Comparison of ENCODE assay signal across 8 cellular contexts in the genomic region with DNA sequence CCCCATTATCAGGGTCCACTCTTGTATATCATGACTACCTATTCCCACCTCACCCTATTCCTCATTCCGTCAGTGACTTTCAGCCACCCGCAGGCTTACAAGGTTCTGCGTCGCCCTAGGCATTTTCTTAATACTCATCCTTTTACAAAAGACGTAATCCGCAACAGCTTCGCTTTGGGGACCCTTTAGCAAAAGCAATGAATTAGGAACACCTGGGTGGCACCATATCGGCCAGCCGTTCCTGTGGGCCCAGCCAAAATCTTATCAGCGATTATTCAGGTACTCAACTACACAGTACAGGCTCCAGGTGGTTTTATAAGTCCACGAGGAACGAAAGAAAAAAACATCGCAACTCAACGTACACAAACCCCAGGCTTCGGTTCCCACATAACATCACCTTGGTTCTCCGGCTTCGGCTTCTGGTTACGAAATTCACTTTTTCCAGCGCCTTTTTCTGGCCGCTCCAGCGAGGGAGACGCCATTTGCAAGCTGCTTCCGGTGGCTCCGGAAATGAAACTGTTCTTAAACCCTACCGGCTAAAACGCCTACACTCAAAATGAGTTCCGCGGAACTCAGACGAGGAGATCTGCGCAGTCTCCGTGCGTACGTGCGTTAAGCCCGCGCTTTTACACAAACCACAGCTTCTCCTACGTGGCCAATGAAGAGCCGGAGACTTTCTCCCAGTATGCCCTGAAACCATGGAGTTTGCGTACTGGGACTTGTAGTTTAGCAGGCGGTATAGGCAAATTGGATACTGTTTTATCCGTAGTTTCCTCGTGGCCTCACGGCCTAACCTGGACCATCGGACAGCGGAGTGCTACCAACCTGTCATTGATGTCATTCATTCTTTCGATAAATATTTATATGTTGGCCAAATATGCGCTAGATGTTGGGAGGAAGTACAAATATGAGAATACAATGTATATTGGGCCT. TPM values are rescaled to one million over a fixed set of nuclear protein-coding genes. Genes with fewer than 3 reads are reported as not detected.
DNase-seq lines count a peak whose midpoint lies in the region; ATAC-seq and TF ChIP-seq lines count a peak whose summit lies in the region.

KRR1 (minus strand) TSS at position 494 of the 933 bp plus-strand sequence; CDS start at position 482, 12 bp downstream.

- POLR2A ChIA-PET in SK-N-SH (lab: Yijun Ruan, JAX) = interaction anchor here (0.8 to 2.0 kb wide), 5 partner anchors 14 to 837 kb away, joined by 3 to 10 read pairs (median 3); partner anchors contain the start of genes BBS10, GLIPR1L2 and PHLDA1

- TF ChIP-seq RAD21 in SK-N-SH (IDR thresholded peaks at IDR 0.05; ENCODE audit: low read length) = no peak

- H2AFZ ChIP-seq in SK-N-SH (ENCODE audit: low read depth) = peak within 1 kb of the TSS; percentile 93

- H3K9me3 ChIP-seq in SK-N-SH (no peaks in the 10 kb centered on the region), gastroesophageal sphincter (no peaks in the 10 kb centered on the region), neutrophil (no peaks in the 10 kb centered on the region)

- peaks cover 37% of the 10 kb centered on the region for H3F3A ChIP-seq in SK-N-SH (replicated peaks; ENCODE audit: insufficient read depth)

- H3K27me3 ChIP-seq in SK-N-SH (ENCODE audit: insufficient read depth) = no peaks in the 10 kb centered on the region
- H3K27me3 ChIP-seq in gastroesophageal sphincter = no peaks in the 10 kb centered on the region
- H3K27me3 ChIP-seq in neutrophil = peaks cover 6% of the 10 kb centered on the region

- DNase-seq in GM04503 (ENCODE audit: low read depth) (peak; percentile 93), NCI-H1048 (lab: John Stamatoyannopoulos, UW) (peak; percentile 94), SK-N-SH (peak; percentile 71), substantia nigra (lab: John Stamatoyannopoulos, UW) (peak; percentile 29 to 97 (median 92))
- DNase-seq in activated naive CD4-positive, alpha-beta T cell treated with anti-CD3 and anti-CD28 coated beads, Interleukin-2, amount 50 U/mL, for 16 hours = peak; percentile 87

- TF ChIP-seq CTCF in SK-N-SH (IDR thresholded peaks at IDR 0.05) = no peak
- TF ChIP-seq CTCF in gastroesophageal sphincter (IDR thresholded peaks at IDR 0.05) = peak in 2 of 4 experiments; percentile 14 to 42
- peak; percentile 23 for TF ChIP-seq CTCF in neutrophil (IDR thresholded peaks at IDR 0.05)

- H3K27ac ChIP-seq in SK-N-SH (ENCODE audit: low read depth in 2 of 2, low read length in 1 of 2) = peak within 1 kb of the TSS; percentile 72 to 85
- peak within 1 kb of the TSS; percentile 75 to 86 (median 78) for H3K27ac ChIP-seq in gastroesophageal sphincter
- peak within 1 kb of the TSS; percentile 70 for H3K27ac ChIP-seq in neutrophil
- peak within 1 kb of the TSS; percentile 69 for H3K27ac ChIP-seq in substantia nigra (ENCODE audit: low read depth, low read length, poor library complexity, severe bottlenecking)

- H3K4me1 ChIP-seq in SK-N-SH (ENCODE audit: control insufficient read depth in 1 of 2, insufficient read depth in 2 of 2, low read depth in 1 of 2, low read length in 1 of 2) (peaks cover 3 to 7% of the 10 kb centered on the region in 2 experiments; a peak in 2 of 4 replicates), gastroesophageal sphincter (peaks cover 9 to 27% (median 14%) of the 10 kb centered on the region in 3 donors), neutrophil (ENCODE audit: control insufficient read depth in 1 of 2, insufficient read depth in 1 of 2, low read depth in 1 of 2, low read length in 1 of 2) (peaks cover 14 to 18% of the 10 kb centered on the region in 2 experiments)

- H3K36me3 ChIP-seq in SK-N-SH (replicated peaks in 1 of 2; ENCODE audit: control insufficient read depth in 1 of 2, insufficient read depth in 2 of 2, low read length in 1 of 2) (peaks cover 20 to 21% of the 10 kb centered on the region in 2 experiments), gastroesophageal sphincter (peaks cover 0 to 8% of the 10 kb centered on the region in 2 donors), neutrophil (peaks cover 23% of the 10 kb centered on the region)

- TF ChIP-seq EP300 in SK-N-SH (IDR thresholded peaks at IDR 0.05; ENCODE audit: borderline replicate concordance in 1 of 2, low read depth in 1 of 2, low read length in 1 of 2) (peak in 1 of 2 experiments; percentile 3; a peak in 1 of 4 replicates), gastroesophageal sphincter (IDR thresholded peaks at IDR 0.05) (no peak)

- peak within 1 kb of the TSS; percentile 91 for H3K4me2 ChIP-seq in SK-N-SH

- H3K79me2 ChIP-seq in SK-N-SH (ENCODE audit: insufficient read depth) = peaks cover 51% of the 10 kb centered on the region

- peak; percentile 99 for ATAC-seq in HG02571 (IDR thresholded peaks at IDR 0.05; ENCODE audit: unreplicated experiment)
- ATAC-seq in gastroesophageal sphincter = peak; percentile 98

- CTCF ChIA-PET in SK-N-SH (lab: Yijun Ruan, JAX) = interaction anchor here (0.7 to 1.2 kb wide), 7 partner anchors 16 to 1500 kb away, joined by 3 to 4 read pairs (median 3); partner anchors contain the start of gene GLIPR1L2

- peak; percentile 22 to 45 for TF ChIP-seq POLR2A in gastroesophageal sphincter (IDR thresholded peaks at IDR 0.05)

- WGBS in SK-N-SH (ENCODE audit: low lambda C conversion rate) = 3% methylated on average over 34 of the region's 47 CpGs
- WGBS in gastroesophageal sphincter (ENCODE audit: low coverage in 1 of 2), 2 donors = 2 to 3% methylated on average over 31 to 40 of the region's 47 CpGs

- H4K20me1 ChIP-seq in SK-N-SH (ENCODE audit: insufficient read depth) = no peaks in the 10 kb centered on the region

- no peaks in the 10 kb centered on the region for H3K9me2 ChIP-seq in SK-N-SH

- H3K9ac ChIP-seq in SK-N-SH = peak within 1 kb of the TSS; percentile 91

- H3K4me3 ChIP-seq in SK-N-SH (ENCODE audit: low read depth in 2 of 2, low read length in 1 of 2) (peak within 1 kb of the TSS; percentile 99), gastroesophageal sphincter (peak within 1 kb of the TSS; percentile 66 to 100), neutrophil (ENCODE audit: low read depth in 1 of 2, low read length in 1 of 2) (peak within 1 kb of the TSS; percentile 66 to 77)

TF ChIP-seq in SK-N-SH, 30 proteins besides CTCF, POLR2A, EP300 and RAD21 (continues in another document):
- TF ChIP-seq GABPA (IDR thresholded peaks at IDR 0.05; ENCODE audit: low read depth) (peak; percentile 100), TEAD4 (IDR thresholded peaks at IDR 0.05; ENCODE audit: borderline replicate concordance, insufficient read depth) (0 out of 2 replicates have a peak, but pooled peaks have one; percentile 30), POLR2AphosphoS5 (IDR thresholded peaks at IDR 0.05; ENCODE audit: low read depth, low read length) (peak; percentile 85), TAF1 (IDR thresholded peaks at IDR 0.05; ENCODE audit: borderline replicate concordance, low read depth, low read length) (peak; percentile 99), YY1 (IDR thresholded peaks at IDR 0.05; ENCODE audit: low read depth) (peak; percentile 97), PBX3 (IDR thresholded peaks at IDR 0.05) (0 out of 2 replicates have a peak, but pooled peaks have one; percentile 25), RCOR1 (IDR thresholded peaks at IDR 0.05; ENCODE audit: low read length) (peak; percentile 48; the same call in 1 of the 2 replicates), GATA2 (CRISPR knock-in tag; IDR thresholded peaks at IDR 0.05) (no peak), JUND (IDR thresholded peaks at IDR 0.05) (0 out of 2 replicates have a peak, but pooled peaks have one; percentile 10), FOXJ3 (CRISPR knock-in tag; IDR thresholded peaks at IDR 0.05) (no peak), USF1 (IDR thresholded peaks at IDR 0.05; ENCODE audit: borderline replicate concordance, low read depth) (peak; percentile 42; the same call in 1 of the 2 replicates), RFX5 (IDR thresholded peaks at IDR 0.05; ENCODE audit: low read length) (0 out of 2 replicates have a peak, but pooled peaks have one; percentile 7), FOXM1 (IDR thresholded peaks at IDR 0.05; ENCODE audit: low read depth) (0 out of 2 replicates have a peak, but pooled peaks have one; percentile 43), EZH2phosphoT487 (IDR thresholded peaks at IDR 0.05; ENCODE audit: borderline replicate concordance, low read depth) (no peak), SMC3 (IDR thresholded peaks at IDR 0.05; ENCODE audit: low read depth, low read length) (no peak)
- TF ChIP-seq, protein P1, sequence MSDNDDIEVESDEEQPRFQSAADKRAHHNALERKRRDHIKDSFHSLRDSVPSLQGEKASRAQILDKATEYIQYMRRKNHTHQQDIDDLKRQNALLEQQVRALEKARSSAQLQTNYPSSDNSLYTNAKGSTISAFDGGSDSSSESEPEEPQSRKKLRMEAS (IDR thresholded peaks at IDR 0.05; ENCODE audit: low read depth) = peak; percentile 93
- TF ChIP-seq, protein P2, sequence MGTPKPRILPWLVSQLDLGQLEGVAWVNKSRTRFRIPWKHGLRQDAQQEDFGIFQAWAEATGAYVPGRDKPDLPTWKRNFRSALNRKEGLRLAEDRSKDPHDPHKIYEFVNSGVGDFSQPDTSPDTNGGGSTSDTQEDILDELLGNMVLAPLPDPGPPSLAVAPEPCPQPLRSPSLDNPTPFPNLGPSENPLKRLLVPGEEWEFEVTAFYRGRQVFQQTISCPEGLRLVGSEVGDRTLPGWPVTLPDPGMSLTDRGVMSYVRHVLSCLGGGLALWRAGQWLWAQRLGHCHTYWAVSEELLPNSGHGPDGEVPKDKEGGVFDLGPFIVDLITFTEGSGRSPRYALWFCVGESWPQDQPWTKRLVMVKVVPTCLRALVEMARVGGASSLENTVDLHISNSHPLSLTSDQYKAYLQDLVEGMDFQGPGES (IDR thresholded peaks at IDR 0.05; ENCODE audit: low read depth, low read length) = peak; percentile 21

RNA-seq across cellular contexts. Expression of gene KRR1, which starts in this region (rescaled TPM):
- polyA plus RNA-seq in SK-N-SH (2012; rRNA removed) = 13.8 and 16.1 TPM in 2 replicates
- polyA plus RNA-seq in SK-N-SH (2012; cell fraction: cytosol; rRNA removed) = 19.3 and 30.3 TPM in 2 replicates
- 8.8 and 19.2 TPM in 2 replicates for polyA plus RNA-seq in SK-N-SH (2012; cell fraction: nucleus; rRNA removed)
- total RNA-seq in gastroesophageal sphincter = 10 to 100 TPM; 33.0 to 46.2 (median 36.6) TPM

Comparison
In these comparisons a context has a peak if more than half of its experiments do, and no peak if none do; other contexts are left out.
1. Peak in every context shown above with its lines: DNase-seq, ATAC-seq, H3K4me3 ChIP-seq and H3K27ac ChIP-seq.